In genomic region chr17:31581491-31581890, GRCh38 we compare ENCODE assay signal across 8 cellular contexts.
DNase-seq lines count a peak whose midpoint lies in the region; ATAC-seq, FAIRE-seq and TF ChIP-seq lines count a peak whose summit lies in the region.

No MANE protein-coding gene starts in this region.

- H4K20me1 ChIP-seq in osteoblast (ENCODE audit: insufficient read depth, low read length) = peaks cover 37% of the 10 kb centered on the region

- H3K79me2 ChIP-seq in osteoblast (ENCODE audit: insufficient read depth, low read length) = peaks cover 79% of the 10 kb centered on the region

- no peak for ATAC-seq in HG02588 (IDR thresholded peaks at IDR 0.05; ENCODE audit: unreplicated experiment)
- no peak for ATAC-seq in HG02571 (IDR thresholded peaks at IDR 0.05; ENCODE audit: unreplicated experiment)

- H3K36me3 ChIP-seq in osteoblast (ENCODE audit: insufficient read depth, low read length) = peaks cover 63% of the 10 kb centered on the region

- no peak overlapping the region for H2AFZ ChIP-seq in osteoblast (ENCODE audit: low read length)

- no peaks in the 10 kb centered on the region for H3K9me3 ChIP-seq in osteoblast (ENCODE audit: low read depth, low read length)

- H3K4me1 ChIP-seq in osteoblast (ENCODE audit: insufficient read depth, low read length) = peaks cover 46% of the 10 kb centered on the region

- TF ChIP-seq CTCF in osteoblast (IDR thresholded peaks at IDR 0.05; ENCODE audit: extremely low read depth, low read depth, low read length) = no peak

- TF ChIP-seq POLR2A in H54 (IDR thresholded peaks at IDR 0.05; ENCODE audit: low read depth, low read length) = no peak

- FAIRE-seq in RCC 7860 (lab: Jason Lieb, UNC) (no peak), GM19239 (lab: Jason Lieb, UNC) (no peak), H54 (lab: Jason Lieb, UNC) (no peak)

- DNase-seq in A172 (ENCODE audit: low spot score) (peak; percentile 74), RCC 7860 (ENCODE audit: low spot score) (peak; percentile 61), fibroblast of gingiva (ENCODE audit: low read depth) (peak; percentile 88), osteoblast (ENCODE audit: insufficient read length, low spot score, missing footprints) (peak; percentile 86), GM19239 (ENCODE audit: insufficient read length, low spot score) (no peak), H54 (ENCODE audit: insufficient read length, low spot score) (no peak)

- H3K4me2 ChIP-seq in osteoblast (ENCODE audit: insufficient read depth, low read length) = peak overlapping the region; percentile 69

- H3K27me3 ChIP-seq in osteoblast (ENCODE audit: insufficient read depth, low read length) = no peaks in the 10 kb centered on the region

- H3K27ac ChIP-seq in osteoblast (ENCODE audit: low read depth, low read length) = peak overlapping the region; percentile 79

- H3K4me3 ChIP-seq in osteoblast (ENCODE audit: insufficient read depth, low read length) = peak overlapping the region; percentile 46

Comparison
In these comparisons a context has a peak if more than half of its experiments do, and no peak if none do; other contexts are left out.
1. DNase-seq: peak in A172 (single experiment), RCC 7860 (single experiment), fibroblast of gingiva (single experiment) and osteoblast (single experiment); none in GM19239 (single experiment) and H54 (single experiment).